In the genomic region with DNA sequence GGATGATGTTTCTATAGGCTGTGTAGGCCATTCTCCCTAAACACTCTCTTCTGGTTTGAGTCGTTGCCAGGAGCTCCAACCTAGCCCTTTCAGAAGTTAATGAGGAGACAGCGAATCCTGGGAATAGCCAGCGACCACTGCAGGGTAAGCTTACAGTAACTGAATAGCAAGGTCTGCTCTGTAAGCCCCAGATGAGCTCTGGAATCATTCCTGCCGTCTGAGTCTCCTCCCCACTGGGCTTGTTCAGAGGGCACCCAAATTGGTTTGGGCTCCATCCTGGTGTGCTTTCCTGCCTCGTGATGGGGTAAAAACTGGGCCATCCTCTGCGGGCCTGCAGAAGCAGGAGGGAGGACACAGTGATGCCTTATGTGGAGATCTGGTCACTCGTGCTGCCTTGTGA, we compare ENCODE assay signal across 1 cellular context.
TF ChIP-seq lines count a peak whose summit lies in the region.

No MANE protein-coding gene starts in this region.

TF ChIP-seq in WTC11, 78 proteins besides CTCF, POLR2A, EP300 and RAD21 (continued from another document):
- TF ChIP-seq, protein P1, sequence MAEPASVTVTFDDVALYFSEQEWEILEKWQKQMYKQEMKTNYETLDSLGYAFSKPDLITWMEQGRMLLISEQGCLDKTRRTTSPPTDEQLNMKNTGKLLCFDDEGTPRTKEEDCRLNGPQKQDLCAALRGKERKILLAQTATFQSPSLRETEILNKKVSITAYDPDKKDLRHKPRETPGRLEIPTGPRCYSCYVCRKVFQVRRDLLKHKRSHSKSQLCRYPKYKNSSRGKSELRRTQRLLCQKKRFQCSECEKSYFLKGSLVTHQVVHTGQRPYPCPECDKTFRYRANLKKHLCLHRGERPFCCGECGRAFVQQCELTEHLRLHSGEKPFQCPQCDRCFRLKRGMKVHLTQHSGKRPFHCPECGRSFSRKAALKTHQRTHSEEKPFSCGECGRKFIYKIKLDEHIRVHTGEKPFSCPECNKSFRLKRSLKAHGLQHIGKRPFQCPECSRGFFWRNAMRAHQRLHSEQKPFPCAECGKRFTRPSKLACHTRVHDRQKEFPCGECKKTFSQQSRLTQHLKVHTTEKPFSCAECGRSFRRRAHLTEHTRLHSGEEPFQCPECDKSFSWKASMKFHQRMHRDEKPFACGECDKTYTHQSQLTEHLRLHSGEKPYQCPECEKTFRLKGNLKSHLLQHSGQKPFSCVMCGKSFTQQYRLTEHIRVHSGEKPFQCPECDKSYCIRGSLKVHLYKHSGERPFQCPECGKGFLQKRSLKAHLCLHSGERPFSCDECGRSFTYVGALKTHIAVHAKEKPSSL (CRISPR knock-in tag; conservative IDR thresholded peaks at IDR 0.05), result no peak
- TF ChIP-seq ZNF232 (CRISPR knock-in tag; IDR thresholded peaks at IDR 0.05), result no peak
- TF ChIP-seq TP53 (CRISPR knock-in tag; IDR thresholded peaks at IDR 0.05), result no peak
- no peak for TF ChIP-seq ZNF317 (CRISPR knock-in tag; IDR thresholded peaks at IDR 0.05; ENCODE audit: borderline replicate concordance, low read depth)
- no peak for TF ChIP-seq SOX15 (CRISPR knock-in tag; IDR thresholded peaks at IDR 0.05)
- TF ChIP-seq, protein P2, sequence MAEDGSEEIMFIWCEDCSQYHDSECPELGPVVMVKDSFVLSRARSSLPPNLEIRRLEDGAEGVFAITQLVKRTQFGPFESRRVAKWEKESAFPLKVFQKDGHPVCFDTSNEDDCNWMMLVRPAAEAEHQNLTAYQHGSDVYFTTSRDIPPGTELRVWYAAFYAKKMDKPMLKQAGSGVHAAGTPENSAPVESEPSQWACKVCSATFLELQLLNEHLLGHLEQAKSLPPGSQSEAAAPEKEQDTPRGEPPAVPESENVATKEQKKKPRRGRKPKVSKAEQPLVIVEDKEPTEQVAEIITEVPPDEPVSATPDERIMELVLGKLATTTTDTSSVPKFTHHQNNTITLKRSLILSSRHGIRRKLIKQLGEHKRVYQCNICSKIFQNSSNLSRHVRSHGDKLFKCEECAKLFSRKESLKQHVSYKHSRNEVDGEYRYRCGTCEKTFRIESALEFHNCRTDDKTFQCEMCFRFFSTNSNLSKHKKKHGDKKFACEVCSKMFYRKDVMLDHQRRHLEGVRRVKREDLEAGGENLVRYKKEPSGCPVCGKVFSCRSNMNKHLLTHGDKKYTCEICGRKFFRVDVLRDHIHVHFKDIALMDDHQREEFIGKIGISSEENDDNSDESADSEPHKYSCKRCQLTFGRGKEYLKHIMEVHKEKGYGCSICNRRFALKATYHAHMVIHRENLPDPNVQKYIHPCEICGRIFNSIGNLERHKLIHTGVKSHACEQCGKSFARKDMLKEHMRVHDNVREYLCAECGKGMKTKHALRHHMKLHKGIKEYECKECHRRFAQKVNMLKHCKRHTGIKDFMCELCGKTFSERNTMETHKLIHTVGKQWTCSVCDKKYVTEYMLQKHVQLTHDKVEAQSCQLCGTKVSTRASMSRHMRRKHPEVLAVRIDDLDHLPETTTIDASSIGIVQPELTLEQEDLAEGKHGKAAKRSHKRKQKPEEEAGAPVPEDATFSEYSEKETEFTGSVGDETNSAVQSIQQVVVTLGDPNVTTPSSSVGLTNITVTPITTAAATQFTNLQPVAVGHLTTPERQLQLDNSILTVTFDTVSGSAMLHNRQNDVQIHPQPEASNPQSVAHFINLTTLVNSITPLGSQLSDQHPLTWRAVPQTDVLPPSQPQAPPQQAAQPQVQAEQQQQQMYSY (CRISPR knock-in tag; IDR thresholded peaks at IDR 0.05), result no peak
- TF ChIP-seq, protein P3, sequence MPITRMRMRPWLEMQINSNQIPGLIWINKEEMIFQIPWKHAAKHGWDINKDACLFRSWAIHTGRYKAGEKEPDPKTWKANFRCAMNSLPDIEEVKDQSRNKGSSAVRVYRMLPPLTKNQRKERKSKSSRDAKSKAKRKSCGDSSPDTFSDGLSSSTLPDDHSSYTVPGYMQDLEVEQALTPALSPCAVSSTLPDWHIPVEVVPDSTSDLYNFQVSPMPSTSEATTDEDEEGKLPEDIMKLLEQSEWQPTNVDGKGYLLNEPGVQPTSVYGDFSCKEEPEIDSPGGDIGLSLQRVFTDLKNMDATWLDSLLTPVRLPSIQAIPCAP (CRISPR knock-in tag; IDR thresholded peaks at IDR 0.05), result no peak
- TF ChIP-seq RORB (CRISPR knock-in tag; IDR thresholded peaks at IDR 0.05), result no peak
